In genomic region chr14:55277972-55278740, GRCh38 we compare ENCODE assay signal across 8 cellular contexts. TPM values are rescaled to one million over a fixed set of nuclear protein-coding genes. Genes with fewer than 3 reads are reported as not detected.
DNase-seq lines count a peak whose midpoint lies in the region; ATAC-seq and TF ChIP-seq lines count a peak whose summit lies in the region.

No MANE protein-coding gene starts in this region.

- H3K36me3 ChIP-seq in SK-N-MC (ENCODE audit: insufficient read depth, low read length), result peaks cover 15% of the 10 kb centered on the region
- no peaks in the 10 kb centered on the region for H3K36me3 ChIP-seq in smooth muscle cell (ENCODE audit: low read depth)

- H3K27me3 Mint-ChIP-seq in activated CD4-positive, alpha-beta T cell treated with anti-CD3 and anti-CD28 coated beads, Interleukin-2, amount 10 ng/mL, durations not matched to agents 24 days and 14 days, result no peaks in the 10 kb centered on the region
- no peaks in the 10 kb centered on the region for H3K27me3 Mint-ChIP-seq in osteocyte (ENCODE audit: unreplicated experiment)

- peaks cover 95% of the 10 kb centered on the region for H3K79me2 ChIP-seq in smooth muscle cell (ENCODE audit: low read depth)

- DNase-seq in activated CD4-positive, alpha-beta T cell treated with anti-CD3 and anti-CD28 coated beads, Interleukin-2, amount 10 ng/mL, durations not matched to agents 24 days and 14 days, result peak; percentile 67
- no peak for DNase-seq in activated CD4-positive, alpha-beta T cell treated with anti-CD3 and anti-CD28 coated beads, Interleukin-2, amount 50 U/mL, for 48 hours
- no peak for DNase-seq in SK-N-MC (ENCODE audit: low read depth, low spot score)
- DNase-seq in smooth muscle cell (lab: John Stamatoyannopoulos, UW; ENCODE audit: unreplicated experiment), result no peak
- DNase-seq in osteocyte (ENCODE audit: extremely low spot score, unreplicated experiment), result no peak
- DNase-seq in NCI-H748 treated with DMSO at 0.1 percent for 48 hours (lab: John Stamatoyannopoulos, UW), result no peak
- no peak for DNase-seq in NCI-H524 treated with DMSO at 0.1 percent for 48 hours (lab: John Stamatoyannopoulos, UW)

- intact Hi-C loops in activated CD4-positive, alpha-beta T cell treated with anti-CD3 and anti-CD28 coated beads, Interleukin-2, amount 10 ng/mL, durations not matched to agents 24 days and 14 days (cut with micrococcal nuclease), result loop anchor here (5.0 to 10.0 kb wide), 2 partner anchors 34 to 173 kb away; no protein-coding TSS in a partner anchor

- H3K9ac ChIP-seq in SK-N-MC (ENCODE audit: insufficient read length) (no peak overlapping the region), smooth muscle cell (ENCODE audit: low read depth) (no peak overlapping the region)

- H3K27ac ChIP-seq in SK-N-MC (peak overlapping the region; percentile 57; the same call in 1 of the 2 replicates), smooth muscle cell (ENCODE audit: low read depth) (peak overlapping the region; percentile 2)

- H3K9me3 ChIP-seq in SK-N-MC (ENCODE audit: low read depth, low read length) (no peaks in the 10 kb centered on the region), smooth muscle cell (replicated peaks; ENCODE audit: low read depth) (no peaks in the 10 kb centered on the region)

- H3K4me2 ChIP-seq in smooth muscle cell, result peak overlapping the region; percentile 22

- H3K4me1 ChIP-seq in smooth muscle cell (ENCODE audit: low read depth), result peaks cover under 1% of the 10 kb centered on the region

- no peaks in the 10 kb centered on the region for H3K27me3 ChIP-seq in smooth muscle cell (ENCODE audit: low read depth)

- no peak overlapping the region for H2AFZ ChIP-seq in smooth muscle cell (ENCODE audit: low read depth)

- H3K4me1 Mint-ChIP-seq in activated CD4-positive, alpha-beta T cell treated with anti-CD3 and anti-CD28 coated beads, Interleukin-2, amount 10 ng/mL, durations not matched to agents 24 days and 14 days, result peaks cover 50% of the 10 kb centered on the region
- H3K4me1 Mint-ChIP-seq in osteocyte (ENCODE audit: unreplicated experiment), result peaks cover 16% of the 10 kb centered on the region

- no peak for TF ChIP-seq CTCF in smooth muscle cell (IDR thresholded peaks at IDR 0.05; ENCODE audit: borderline replicate concordance, insufficient read depth, poor library complexity, severe bottlenecking)
- no peak for TF ChIP-seq CTCF in osteocyte (IDR thresholded peaks at IDR 0.05)

- H3F3A ChIP-seq in smooth muscle cell (ENCODE audit: low read depth), result no peaks in the 10 kb centered on the region

- no peaks in the 10 kb centered on the region for H3K9me3 Mint-ChIP-seq in activated CD4-positive, alpha-beta T cell treated with anti-CD3 and anti-CD28 coated beads, Interleukin-2, amount 10 ng/mL, durations not matched to agents 24 days and 14 days
- H3K9me3 Mint-ChIP-seq in osteocyte (ENCODE audit: unreplicated experiment), result no peaks in the 10 kb centered on the region

- peak; percentile 69 for ATAC-seq in HG02970 (IDR thresholded peaks at IDR 0.05; ENCODE audit: low FRiP score, unreplicated experiment)

- WGBS in smooth muscle cell (ENCODE audit: low lambda C conversion rate), result 72% methylated on average over 6 of the region's 6 CpGs

- peaks cover 11% of the 10 kb centered on the region for H3K36me3 Mint-ChIP-seq in activated CD4-positive, alpha-beta T cell treated with anti-CD3 and anti-CD28 coated beads, Interleukin-2, amount 10 ng/mL, durations not matched to agents 24 days and 14 days (ENCODE audit: low read depth)
- H3K36me3 Mint-ChIP-seq in osteocyte (ENCODE audit: unreplicated experiment), result peaks cover 4% of the 10 kb centered on the region

- H3K27ac Mint-ChIP-seq in activated CD4-positive, alpha-beta T cell treated with anti-CD3 and anti-CD28 coated beads, Interleukin-2, amount 10 ng/mL, durations not matched to agents 24 days and 14 days, result peak overlapping the region; percentile 68
- no peak overlapping the region for H3K27ac Mint-ChIP-seq in osteocyte (ENCODE audit: unreplicated experiment)

- H3K4me3 Mint-ChIP-seq in activated CD4-positive, alpha-beta T cell treated with anti-CD3 and anti-CD28 coated beads, Interleukin-2, amount 10 ng/mL, durations not matched to agents 24 days and 14 days, result peak overlapping the region; percentile 58
- no peak overlapping the region for H3K4me3 Mint-ChIP-seq in osteocyte (ENCODE audit: unreplicated experiment)

- H3K4me3 ChIP-seq in SK-N-MC (0 out of 2 replicates have a peak overlapping the region, but pooled peaks have one; percentile 7), smooth muscle cell (no peak overlapping the region)

- H4K20me1 ChIP-seq in smooth muscle cell (ENCODE audit: low read depth), result peaks cover 99% of the 10 kb centered on the region

RNA-seq across cellular contexts. Expression of gene FBXO34, which starts 6.9 kb away (rescaled TPM):
- total RNA-seq in activated CD4-positive, alpha-beta T cell treated with anti-CD3 and anti-CD28 coated beads, Interleukin-2, amount 10 ng/mL, durations not matched to agents 24 days and 14 days, result 25.3 and 26.2 TPM in 2 replicates
- total RNA-seq in smooth muscle cell (23.9 TPM in 2 replicates), osteocyte (16.4 and 17.0 TPM in 2 replicates)
- 17.4 and 21.5 TPM in 2 replicates for polyA plus RNA-seq in smooth muscle cell
